Comparison of ENCODE assay signal across 34 cellular contexts in the genomic region with DNA sequence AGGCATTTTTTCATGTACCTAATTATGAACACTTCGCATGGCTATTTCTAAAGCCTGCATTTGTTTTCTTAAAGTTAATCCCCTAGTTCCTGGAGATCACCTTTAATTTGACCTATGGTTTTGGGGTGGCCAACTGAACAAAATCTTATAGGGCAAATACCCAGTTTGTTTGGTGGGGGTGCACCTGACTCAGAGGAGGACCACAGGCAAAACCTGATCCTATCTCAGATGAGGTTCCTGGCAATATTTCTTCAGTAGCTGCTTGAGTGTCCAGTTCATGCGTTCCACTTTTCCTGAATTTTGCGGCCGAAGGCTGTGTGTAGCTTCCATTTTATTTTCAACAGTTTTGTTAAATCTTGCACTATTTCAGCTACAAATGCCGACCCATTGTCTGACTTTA.
"Had no signal": no experiment of that assay in that cellular context is flagged by ENCODE, and none has a peak within 500 bp of the region (broad histone marks: within the 10 kb centered on the region; RNA-seq: fewer than 3 reads in every experiment).

No MANE protein-coding gene starts in this region.

- H3K27me3 ChIP-seq: MG63 had no signal

- H3K4me3 ChIP-seq: MG63 had no signal

- H3K36me3 ChIP-seq: MG63 had no signal

- DNase-seq: Karpas-422, Kasumi-1, MG63, MM.1S, MV-4-11, NCI-H1048, NCI-H1092, NCI-H1092 treated with DMSO at 0.1 percent for 48 hours, NCI-H1105, NCI-H1105 treated with DMSO at 0.1 percent for 48 hours, NCI-H1417, NCI-H1417 treated with DMSO at 0.1 percent for 48 hours, NCI-H1436, NCI-H1436 treated with DMSO at 0.1 percent for 48 hours, NCI-H146, NCI-H1694, NCI-H1694 treated with DMSO at 0.1 percent for 48 hours, NCI-H187, NCI-H187 treated with DMSO at 0.1 percent for 48 hours, NCI-H1930, NCI-H2029, NCI-H2029 treated with DMSO at 0.1 percent for 48 hours, NCI-H2081, NCI-H2081 treated with DMSO at 0.1 percent for 48 hours, NCI-H2107, NCI-H2171, NCI-H2171 treated with DMSO at 0.1 percent for 48 hours, NCI-H2227 treated with DMSO at 0.1 percent for 48 hours, NCI-H226, NCI-H345, NCI-H446, NCI-H446 treated with DMSO at 0.1 percent for 48 hours, NCI-H510A, NCI-H524 had no signal

- H3K9me3 ChIP-seq: MG63 had no signal
